9 cellular contexts compared by ENCODE assay signal in genomic region chr5:172144291-172144815, GRCh38. TPM values are rescaled to one million over a fixed set of nuclear protein-coding genes. Genes with fewer than 3 reads are reported as not detected.
DNase-seq lines count a peak whose midpoint lies in the region; ATAC-seq and TF ChIP-seq lines count a peak whose summit lies in the region.
"Had no signal": no experiment of that assay in that cellular context is flagged by ENCODE, and none has a peak within 500 bp of the region (broad histone marks: within the 10 kb centered on the region; RNA-seq: fewer than 3 reads in every experiment).

No MANE protein-coding gene starts in this region.

- H3K4me3 ChIP-seq in colonic mucosa (no peak overlapping the region), neutrophil (ENCODE audit: low read depth in 1 of 2, low read length in 1 of 2) (no peak overlapping the region), esophagus squamous epithelium (no peak overlapping the region)

- no peaks in the 10 kb centered on the region for H3K9me3 ChIP-seq in colonic mucosa
- no peaks in the 10 kb centered on the region for H3K9me3 ChIP-seq in neutrophil
- H3K9me3 ChIP-seq in esophagus squamous epithelium = no peaks in the 10 kb centered on the region

- DNase-seq in colonic mucosa (peak; percentile 35), NCI-H226 (no peak), esophagus squamous epithelium (lab: John Stamatoyannopoulos, UW) (no peak), AG08396 (ENCODE audit: low spot score) (no peak)
- DNase-seq in stimulated activated naive CD8-positive, alpha-beta T cell treated with anti-CD3 and anti-CD28 coated beads, Interleukin-15, Interleukin-2, amounts not matched to agents 100 U/mL and 50 U/mL, for 24 hours = no peak

- intact Hi-C loops in colonic mucosa (cut with DNase I) (no loop called here), esophagus squamous epithelium (cut with DNase I) (no loop called here)

- H3K4me1 ChIP-seq in colonic mucosa = no peaks in the 10 kb centered on the region
- H3K4me1 ChIP-seq in neutrophil (ENCODE audit: control insufficient read depth in 1 of 2, insufficient read depth in 1 of 2, low read depth in 1 of 2, low read length in 1 of 2) = peaks cover 39 to 70% of the 10 kb centered on the region in 2 experiments
- H3K4me1 ChIP-seq in esophagus squamous epithelium = peaks cover 5 to 27% (median 5%) of the 10 kb centered on the region in 3 donors

- 86% methylated on average over 7 of the region's 10 CpGs; no CpG with 5 or more reads in 1 of the 2 donors for WGBS in esophagus squamous epithelium, 2 donors

- no peak for TF ChIP-seq POLR2A in esophagus squamous epithelium (IDR thresholded peaks at IDR 0.05)

- H3K27me3 ChIP-seq in colonic mucosa (no peaks in the 10 kb centered on the region), neutrophil (no peaks in the 10 kb centered on the region), esophagus squamous epithelium (no peaks in the 10 kb centered on the region)

- no peak for TF ChIP-seq CTCF in colonic mucosa (IDR thresholded peaks at IDR 0.05)
- no peak for TF ChIP-seq CTCF in neutrophil (IDR thresholded peaks at IDR 0.05)
- no peak for TF ChIP-seq CTCF in esophagus squamous epithelium (IDR thresholded peaks at IDR 0.05)

- ATAC-seq in GM18861 (IDR thresholded peaks at IDR 0.05; ENCODE audit: unreplicated experiment) (peak; percentile 83), HG02981 (IDR thresholded peaks at IDR 0.05; ENCODE audit: unreplicated experiment) (peak; percentile 59)
- no peak for ATAC-seq in stimulated activated naive CD8-positive, alpha-beta T cell treated with anti-CD3 and anti-CD28 coated beads, Interleukin-15, Interleukin-2, amounts not matched to agents 100 U/mL and 50 U/mL, for 24 hours

- H3K36me3 ChIP-seq in colonic mucosa (no peaks in the 10 kb centered on the region), neutrophil (peaks cover 59% of the 10 kb centered on the region), esophagus squamous epithelium (peaks cover 0 to 11% (median 0%) of the 10 kb centered on the region in 3 donors)

- H3K9ac ChIP-seq in colonic mucosa (ENCODE audit: low read depth in 2 of 2, low read length in 2 of 2) = peak overlapping the region in 1 of 2 donors; percentile 4

- H3K27ac ChIP-seq in colonic mucosa = peak overlapping the region; percentile 53
- H3K27ac ChIP-seq in neutrophil = peak overlapping the region; percentile 96
- H3K27ac ChIP-seq in esophagus squamous epithelium = peak overlapping the region in 1 of 4 donors; percentile 21

RNA-seq across cellular contexts. Expression of gene STK10, which starts 43.7 kb away (rescaled TPM):
- total RNA-seq in colonic mucosa (10 to 100 TPM; 16.1 to 23.2 TPM), esophagus squamous epithelium (10 to 100 TPM in 1 of 4 donors, 1 to 10 TPM in 3; 5.4 to 15.6 (median 8.9) TPM)

RNA-seq across cellular contexts. Expression of gene EFCAB9, which starts 49.6 kb away (rescaled TPM):
- total RNA-seq in colonic mucosa (not detected), esophagus squamous epithelium (not detected)
- total RNA-seq: T-helper 2 cell treated with Interferon-gamma antibody and Interleukin-4, amounts not matched to agents 100 ng/mL and 5 ng/mL, for 36 hours had no signal
